8 cellular contexts compared by ENCODE assay signal in genomic region chr21:36209626-36210171, GRCh38. TPM values are rescaled to one million over a fixed set of nuclear protein-coding genes. Genes with fewer than 3 reads are reported as not detected.
DNase-seq lines count a peak whose midpoint lies in the region; ATAC-seq, FAIRE-seq and TF ChIP-seq lines count a peak whose summit lies in the region.

No MANE protein-coding gene starts in this region.

- no peaks in the 10 kb centered on the region for H3K9me3 ChIP-seq in CD4-positive, CD25-positive, alpha-beta regulatory T cell (ENCODE audit: control insufficient read depth in 2 of 2, low read length in 2 of 2)
- H3K9me3 ChIP-seq in small intestine (ENCODE audit: control insufficient read depth, low read depth): no peaks in the 10 kb centered on the region

- H3K4me3 Mint-ChIP-seq in CD4-positive, CD25-positive, alpha-beta regulatory T cell: no peak overlapping the region

- H3K9me3 Mint-ChIP-seq in CD4-positive, CD25-positive, alpha-beta regulatory T cell: no peaks in the 10 kb centered on the region

- 63 to 74% (median 65%) methylated on average over 11 of the region's 11 CpGs for WGBS in small intestine, 3 donors

- no peak for ATAC-seq in CD4-positive, CD25-positive, alpha-beta regulatory T cell (ENCODE audit: low read depth in 2 of 2)
- ATAC-seq in omental fat pad (ENCODE audit: low FRiP score) (no peak), HG02798 (IDR thresholded peaks at IDR 0.05; ENCODE audit: poor library complexity, unreplicated experiment) (no peak)

- H3K27me3 ChIP-seq in CD4-positive, CD25-positive, alpha-beta regulatory T cell (ENCODE audit: control insufficient read depth, insufficient read depth, low read length): no peaks in the 10 kb centered on the region
- no peaks in the 10 kb centered on the region for H3K27me3 ChIP-seq in H7 (ENCODE audit: control insufficient read depth, insufficient read depth, low read length)
- no peaks in the 10 kb centered on the region for H3K27me3 ChIP-seq in small intestine (ENCODE audit: control insufficient read depth in 2 of 2, insufficient read depth in 2 of 2, low read length in 2 of 2)

- peak; percentile 26 to 83 (median 43) for DNase-seq in CD4-positive, CD25-positive, alpha-beta regulatory T cell
- peak; percentile 79 for DNase-seq in H7
- peak; percentile 85 for DNase-seq in NCI-H69 (lab: John Stamatoyannopoulos, UW)
- peak; percentile 15 for DNase-seq in activated T-cell treated with anti-CD3 and anti-CD28 coated beads for 48 hours (ENCODE audit: low read depth)
- peak; percentile 71 to 85 for DNase-seq in foreskin fibroblast
- peak; percentile 82 for DNase-seq in small intestine
- no peak for DNase-seq in omental fat pad (ENCODE audit: low spot score)

- H3K27me3 Mint-ChIP-seq in CD4-positive, CD25-positive, alpha-beta regulatory T cell: no peaks in the 10 kb centered on the region

- H3K4me1 ChIP-seq in CD4-positive, CD25-positive, alpha-beta regulatory T cell (ENCODE audit: control insufficient read depth, insufficient read depth, low read length, poor library complexity, severe bottlenecking): no peaks in the 10 kb centered on the region
- H3K4me1 ChIP-seq in small intestine (ENCODE audit: control insufficient read depth in 2 of 2, insufficient read depth in 1 of 2, low read depth in 1 of 2, low read length in 1 of 2): no peaks in the 10 kb centered on the region

- no peak overlapping the region for H3K27ac ChIP-seq in CD4-positive, CD25-positive, alpha-beta regulatory T cell (ENCODE audit: insufficient read depth, low read length, poor library complexity, severe bottlenecking)
- no peak overlapping the region for H3K27ac ChIP-seq in small intestine (ENCODE audit: low read depth in 1 of 2, low read length in 1 of 2)

- peaks cover 22% of the 10 kb centered on the region for H3K36me3 ChIP-seq in CD4-positive, CD25-positive, alpha-beta regulatory T cell (ENCODE audit: control insufficient read depth, insufficient read depth, low read length)
- H3K36me3 ChIP-seq in H7 (replicated peaks; ENCODE audit: control insufficient read depth, insufficient read depth, low read length) (no peaks in the 10 kb centered on the region), small intestine (ENCODE audit: control insufficient read depth in 2 of 2, insufficient read depth in 2 of 2, low read length in 2 of 2) (peaks cover 4 to 10% of the 10 kb centered on the region in 2 donors)

- no peak overlapping the region for H3K4me3 ChIP-seq in CD4-positive, CD25-positive, alpha-beta regulatory T cell (ENCODE audit: low read depth, low read length)
- no peak overlapping the region for H3K4me3 ChIP-seq in H7 (ENCODE audit: insufficient read depth, low read depth, low read length)
- H3K4me3 ChIP-seq in foreskin fibroblast (ENCODE audit: low read depth in 1 of 2, low read length in 2 of 2): no peak overlapping the region
- H3K4me3 ChIP-seq in small intestine (ENCODE audit: low read depth in 1 of 2, low read length in 2 of 2): no peak overlapping the region

- peak; percentile 48 for TF ChIP-seq CTCF in foreskin fibroblast (IDR thresholded peaks at IDR 0.05; ENCODE audit: low read depth, low read length)
- TF ChIP-seq CTCF in omental fat pad (IDR thresholded peaks at IDR 0.05): no peak

- peaks cover 3 to 7% (median 6%) of the 10 kb centered on the region in 4 donors for H3K4me1 Mint-ChIP-seq in CD4-positive, CD25-positive, alpha-beta regulatory T cell

- FAIRE-seq in small intestine (lab: Jason Lieb, UNC): no peak

- peaks cover 28% of the 10 kb centered on the region for H3K36me3 Mint-ChIP-seq in CD4-positive, CD25-positive, alpha-beta regulatory T cell

- peak overlapping the region in 1 of 3 donors; percentile 75 for H3K27ac Mint-ChIP-seq in CD4-positive, CD25-positive, alpha-beta regulatory T cell

RNA-seq across cellular contexts. Expression of gene DOP1B, which starts 53.1 kb away (rescaled TPM):
- 34.6 TPM for total RNA-seq in CD4-positive, CD25-positive, alpha-beta regulatory T cell
- polyA plus RNA-seq in CD4-positive, CD25-positive, alpha-beta regulatory T cell: 1 to 10 TPM; 3.5 to 9.1 (median 6.3) TPM
- 0.90 and 5.0 TPM in 2 replicates for total RNA-seq in H7 (2014; rRNA removed; shearing (Covaris generic))
- polyA plus RNA-seq in small intestine: 10 to 100 TPM in 2 of 3 donors, 1 to 10 TPM in 1; 8.4 to 13.7 (median 10.1) TPM
- total RNA-seq in omental fat pad: 10 to 100 TPM in 3 of 4 donors, 1 to 10 TPM in 1; 6.9 to 17.7 (median 15.1) TPM
